1 cellular context compared by ENCODE assay signal in genomic region chr11:7513210-7514098, GRCh38.
TF ChIP-seq lines count a peak whose summit lies in the region.

Gene PPFIBP2, plus strand, starts transcription at chr11:7513999. Its CDS starts 35,477 bp downstream, at chr11:7549476.

TF ChIP-seq in H1, 55 proteins besides CTCF, POLR2A, EP300 and RAD21 (continued from another document):
- no peak for TF ChIP-seq CHD7 (IDR thresholded peaks at IDR 0.05; ENCODE audit: insufficient replicate concordance, low read length)
